In genomic region chr4:10092481-10093272, GRCh38 we compare ENCODE assay signal across 11 cellular contexts. TPM values are rescaled to one million over a fixed set of nuclear protein-coding genes. Genes with fewer than 3 reads are reported as not detected.
DNase-seq lines count a peak whose midpoint lies in the region; ATAC-seq and TF ChIP-seq lines count a peak whose summit lies in the region.
"Had no signal": no experiment of that assay in that cellular context is flagged by ENCODE, and none has a peak within 500 bp of the region (broad histone marks: within the 10 kb centered on the region; RNA-seq: fewer than 3 reads in every experiment).

No MANE protein-coding gene starts in this region.

- H3K27ac ChIP-seq in CD4-positive, CD25-positive, alpha-beta regulatory T cell (ENCODE audit: insufficient read depth, low read length, poor library complexity, severe bottlenecking): peak overlapping the region; percentile 59
- H3K27ac ChIP-seq in gastroesophageal sphincter (peak overlapping the region; percentile 63 to 99 (median 94)), neutrophil (peak overlapping the region; percentile 12)

- peak overlapping the region; percentile 42 to 91 (median 88) for H3K27ac Mint-ChIP-seq in CD4-positive, CD25-positive, alpha-beta regulatory T cell
- H3K27ac Mint-ChIP-seq in T-helper 2 cell treated with Interferon-gamma antibody and Interleukin-4, amounts not matched to agents 5 μg/mL and 100 μg/mL, for 36 hours: peak overlapping the region; percentile 81

- no peaks in the 10 kb centered on the region for H3K27me3 ChIP-seq in CD4-positive, CD25-positive, alpha-beta regulatory T cell (ENCODE audit: control insufficient read depth, insufficient read depth, low read length)
- H3K27me3 ChIP-seq in gastroesophageal sphincter (no peaks in the 10 kb centered on the region), neutrophil (no peaks in the 10 kb centered on the region)

- H3K4me3 ChIP-seq in CD4-positive, CD25-positive, alpha-beta regulatory T cell (ENCODE audit: low read depth, low read length): no peak overlapping the region
- H3K4me3 ChIP-seq in gastroesophageal sphincter (no peak overlapping the region), neutrophil (ENCODE audit: low read depth in 1 of 2, low read length in 1 of 2) (no peak overlapping the region)

- no peak for DNase-seq in CD4-positive, CD25-positive, alpha-beta regulatory T cell
- DNase-seq in T-helper 2 cell treated with Interferon-gamma antibody and Interleukin-4, amounts not matched to agents 5 μg/mL and 100 μg/mL, for 36 hours (ENCODE audit: low spot score): no peak
- no peak for DNase-seq in iPS-NIHi11 (ENCODE audit: low spot score)
- no peak for DNase-seq in stimulated activated CD4-positive, alpha-beta T cell treated with anti-CD3 and anti-CD28 coated beads, Interleukin-2, amount 100 ng/mL, for 48 hours
- DNase-seq: activated CD4-positive, alpha-beta T cell treated with anti-CD3 and anti-CD28 coated beads for 4 hours; effector CD4-positive, alpha-beta T cell; OCI-M1 had no signal

- H3K4me3 Mint-ChIP-seq in CD4-positive, CD25-positive, alpha-beta regulatory T cell: peak overlapping the region in 3 of 4 donors; percentile 5 to 68 (median 65)
- H3K4me3 Mint-ChIP-seq in T-helper 2 cell treated with Interferon-gamma antibody and Interleukin-4, amounts not matched to agents 5 μg/mL and 100 μg/mL, for 36 hours: peak overlapping the region; percentile 79

- H3K36me3 Mint-ChIP-seq in CD4-positive, CD25-positive, alpha-beta regulatory T cell: peaks cover 33% of the 10 kb centered on the region
- peaks cover 84% of the 10 kb centered on the region for H3K36me3 Mint-ChIP-seq in T-helper 2 cell treated with Interferon-gamma antibody and Interleukin-4, amounts not matched to agents 5 μg/mL and 100 μg/mL, for 36 hours (ENCODE audit: low read depth)

- ATAC-seq in CD4-positive, CD25-positive, alpha-beta regulatory T cell (ENCODE audit: low read depth in 2 of 2): no peak
- ATAC-seq in gastroesophageal sphincter (no peak), HG03354 (IDR thresholded peaks at IDR 0.05; ENCODE audit: poor library complexity, severe bottlenecking, unreplicated experiment) (no peak), HG03280 (IDR thresholded peaks at IDR 0.05; ENCODE audit: unreplicated experiment) (no peak)

- H3K27me3 Mint-ChIP-seq in CD4-positive, CD25-positive, alpha-beta regulatory T cell: no peaks in the 10 kb centered on the region
- no peaks in the 10 kb centered on the region for H3K27me3 Mint-ChIP-seq in T-helper 2 cell treated with Interferon-gamma antibody and Interleukin-4, amounts not matched to agents 5 μg/mL and 100 μg/mL, for 36 hours (ENCODE audit: low read depth)

- no peaks in the 10 kb centered on the region for H3K9me3 Mint-ChIP-seq in CD4-positive, CD25-positive, alpha-beta regulatory T cell
- H3K9me3 Mint-ChIP-seq in T-helper 2 cell treated with Interferon-gamma antibody and Interleukin-4, amounts not matched to agents 5 μg/mL and 100 μg/mL, for 36 hours: no peaks in the 10 kb centered on the region

- peaks cover 18 to 73% (median 36%) of the 10 kb centered on the region in 4 donors for H3K4me1 Mint-ChIP-seq in CD4-positive, CD25-positive, alpha-beta regulatory T cell
- peaks cover 54% of the 10 kb centered on the region for H3K4me1 Mint-ChIP-seq in T-helper 2 cell treated with Interferon-gamma antibody and Interleukin-4, amounts not matched to agents 5 μg/mL and 100 μg/mL, for 36 hours (ENCODE audit: low read depth)

- 10 to 23% methylated on average over 2 to 6 of the region's 19 CpGs for WGBS in gastroesophageal sphincter (ENCODE audit: low coverage in 1 of 2), 2 donors

- no peak for TF ChIP-seq POLR2A in gastroesophageal sphincter (IDR thresholded peaks at IDR 0.05)

- H3K4me1 ChIP-seq in CD4-positive, CD25-positive, alpha-beta regulatory T cell (ENCODE audit: control insufficient read depth, insufficient read depth, low read length, poor library complexity, severe bottlenecking): peaks cover 64% of the 10 kb centered on the region
- peaks cover 6 to 94% (median 55%) of the 10 kb centered on the region in 3 donors for H3K4me1 ChIP-seq in gastroesophageal sphincter
- peaks cover 6% of the 10 kb centered on the region in 2 experiments for H3K4me1 ChIP-seq in neutrophil (ENCODE audit: control insufficient read depth in 1 of 2, insufficient read depth in 1 of 2, low read depth in 1 of 2, low read length in 1 of 2)

- TF ChIP-seq EP300 in gastroesophageal sphincter (IDR thresholded peaks at IDR 0.05): no peak

- H3K36me3 ChIP-seq in CD4-positive, CD25-positive, alpha-beta regulatory T cell (ENCODE audit: control insufficient read depth, insufficient read depth, low read length): peaks cover 89% of the 10 kb centered on the region
- H3K36me3 ChIP-seq in gastroesophageal sphincter: peaks cover 0 to 98% of the 10 kb centered on the region in 2 donors
- H3K36me3 ChIP-seq in neutrophil: peaks cover 100% of the 10 kb centered on the region

- TF ChIP-seq CTCF in gastroesophageal sphincter (IDR thresholded peaks at IDR 0.05) (no peak), neutrophil (IDR thresholded peaks at IDR 0.05) (no peak)

- H3K9me3 ChIP-seq in CD4-positive, CD25-positive, alpha-beta regulatory T cell (ENCODE audit: control insufficient read depth in 2 of 2, low read length in 2 of 2): no peaks in the 10 kb centered on the region
- H3K9me3 ChIP-seq in gastroesophageal sphincter (no peaks in the 10 kb centered on the region), neutrophil (no peaks in the 10 kb centered on the region)

RNA-seq across cellular contexts. Expression of gene WDR1, which starts 23.9 kb away (rescaled TPM):
- 326 TPM for total RNA-seq in CD4-positive, CD25-positive, alpha-beta regulatory T cell
- polyA plus RNA-seq in CD4-positive, CD25-positive, alpha-beta regulatory T cell: 100 to 1,000 TPM; 312 to 422 (median 370) TPM
- 100 to 1,000 TPM; 353 to 530 (median 419) TPM for total RNA-seq in gastroesophageal sphincter

Comparison
In these comparisons a context has a peak if more than half of its experiments do, and no peak if none do; other contexts are left out.
1. H3K27ac ChIP-seq: peak in every context shown above with its lines; median percentile 94 in gastroesophageal sphincter; 59 in CD4-positive, CD25-positive, alpha-beta regulatory T cell; 12 in neutrophil.